ENCODE assay signal across 11 cellular contexts in the genomic region with DNA sequence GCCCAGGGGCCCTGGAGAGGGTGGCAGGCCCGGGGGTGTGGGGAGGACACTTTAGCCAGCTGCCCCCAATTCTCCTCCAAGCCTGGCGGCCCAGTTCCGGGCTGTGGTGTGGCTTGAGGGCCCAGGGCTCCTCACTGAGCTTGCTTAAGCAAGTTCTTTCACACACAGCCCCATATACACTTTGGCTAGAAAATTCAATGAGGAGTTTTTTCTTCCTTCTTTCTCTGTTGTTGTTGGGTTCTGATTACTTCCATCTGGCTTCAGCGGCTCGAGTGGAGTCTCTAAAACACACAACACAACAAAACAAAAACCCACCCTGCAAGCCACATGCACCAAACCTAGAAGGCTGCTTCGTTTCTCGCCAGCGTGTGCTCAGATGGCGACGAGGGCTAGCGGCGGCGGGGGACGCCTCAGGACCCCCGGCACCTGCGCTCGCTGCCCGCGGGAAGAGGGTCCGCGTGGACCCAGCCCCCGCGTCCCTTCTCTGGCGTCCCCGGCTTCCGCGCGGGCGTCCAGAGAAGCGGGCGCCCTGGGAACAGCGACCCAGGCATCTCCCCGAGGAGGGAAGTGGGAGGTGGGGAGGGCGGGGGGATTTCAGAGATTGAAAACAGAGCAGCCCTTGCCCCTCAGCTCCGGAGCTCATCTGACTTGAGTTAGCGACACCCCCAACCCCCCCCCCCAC. TPM values are rescaled to one million over a fixed set of nuclear protein-coding genes. Genes with fewer than 3 reads are reported as not detected.
DNase-seq lines count a peak whose midpoint lies in the region; ATAC-seq, FAIRE-seq and TF ChIP-seq lines count a peak whose summit lies in the region.
"Had no signal": no experiment of that assay in that cellular context is flagged by ENCODE, and none has a peak within 500 bp of the region (broad histone marks: within the 10 kb centered on the region; RNA-seq: fewer than 3 reads in every experiment).

No MANE protein-coding gene starts in this region.

- no peak overlapping the region for H3K4me2 ChIP-seq in HepG2 (ENCODE audit: low read depth, low read length)

- TF ChIP-seq CTCF in HepG2 (CRISPR knock-in tag; IDR thresholded peaks at IDR 0.05) (no peak), right lobe of liver (IDR thresholded peaks at IDR 0.05) (no peak), esophagus muscularis mucosa (IDR thresholded peaks at IDR 0.05) (no peak), neural crest cell (conservative IDR thresholded peaks at IDR 0.05) (no peak), vagina (IDR thresholded peaks at IDR 0.05) (no peak), GM10248 (IDR thresholded peaks at IDR 0.05; ENCODE audit: control extremely low read depth, extremely low read depth, low read depth, missing control alignments) (no peak)

- CTCF ChIA-PET in HepG2 (lab: Yijun Ruan, JAX; ENCODE audit: low intra/inter-chr PET ratio, low total read pairs) = interaction anchor here (1.4 kb wide), 1 partner anchor 336 kb away, joined by 7 read pairs; no protein-coding TSS in a partner anchor
- CTCF ChIA-PET in GM10248 (lab: Yijun Ruan, JAX) = no interaction called here

- H3K27ac ChIP-seq in HepG2 (ENCODE audit: extremely low read length, insufficient read depth, low read length) (no peak overlapping the region), right lobe of liver (no peak overlapping the region), esophagus muscularis mucosa (replicated peaks in 1 of 4) (peak overlapping the region; percentile 87 to 94 (median 92)), vagina (peak overlapping the region; percentile 89)

- no peaks in the 10 kb centered on the region for H3K36me3 Mint-ChIP-seq in neural crest cell (ENCODE audit: low read depth)
- H3K36me3 Mint-ChIP-seq: CD4-positive, CD25-positive, alpha-beta regulatory T cell had no signal

- no peaks in the 10 kb centered on the region for H3K79me2 ChIP-seq in HepG2 (ENCODE audit: insufficient read depth, low read length)

- H2AFZ ChIP-seq in HepG2 (ENCODE audit: low read length) = no peak overlapping the region

- ATAC-seq in HepG2 (no peak), right lobe of liver (no peak), HG02588 (IDR thresholded peaks at IDR 0.05; ENCODE audit: unreplicated experiment) (no peak)

- H3K27me3 Mint-ChIP-seq in neural crest cell (ENCODE audit: low read depth) = peaks cover 57% of the 10 kb centered on the region

- no peak for FAIRE-seq in HepG2 (lab: Jason Lieb, UNC)

- intact Hi-C loops in HepG2 (cut with micrococcal nuclease; ENCODE audit: unreplicated experiment) = no loop called here
- intact Hi-C loops in right lobe of liver (cut with DNase I) = no loop called here
- intact Hi-C loops in esophagus muscularis mucosa (cut with DNase I) = loop anchor here (5.0 kb wide), 4 partner anchors 87 to 337 kb away; no protein-coding TSS in a partner anchor
- intact Hi-C loops in vagina (cut with DNase I) = no loop called here

- no peaks in the 10 kb centered on the region; the same call in 1 of the 2 replicates for H4K20me1 ChIP-seq in HepG2 (ENCODE audit: insufficient read depth, low read length)

- no peaks in the 10 kb centered on the region for H3K9me3 Mint-ChIP-seq in neural crest cell

- H3K9ac ChIP-seq in HepG2 (ENCODE audit: insufficient read depth, low read depth, low read length) = no peak overlapping the region

- WGBS in HepG2 (ENCODE audit: low lambda C conversion rate) = 40% methylated on average over 20 of the region's 36 CpGs
- 2% methylated on average over 13 of the region's 36 CpGs for WGBS in right lobe of liver (ENCODE audit: insufficient coverage, low coverage, low lambda C conversion rate, missing lambda C conversion rate)
- WGBS in esophagus muscularis mucosa = 22% methylated on average over 30 of the region's 36 CpGs

- peaks cover 41% of the 10 kb centered on the region for H3K4me1 Mint-ChIP-seq in neural crest cell

- H3K27me3 ChIP-seq in HepG2 (ENCODE audit: control insufficient read depth in 1 of 2, insufficient read depth in 2 of 2, low read length in 2 of 2) = peaks cover 14 to 89% of the 10 kb centered on the region in 2 experiments; a peak in 4 of 5 replicates
- peaks cover 0 to 22% of the 10 kb centered on the region in 2 donors for H3K27me3 ChIP-seq in right lobe of liver
- H3K27me3 ChIP-seq in esophagus muscularis mucosa = peaks cover 0 to 32% (median 0%) of the 10 kb centered on the region in 4 donors
- no peaks in the 10 kb centered on the region for H3K27me3 ChIP-seq in vagina

- H3K36me3 ChIP-seq in HepG2 (replicated peaks in 1 of 2; ENCODE audit: control insufficient read depth in 1 of 2, insufficient read depth in 2 of 2, low read length in 2 of 2) (no peaks in the 10 kb centered on the region), right lobe of liver (no peaks in the 10 kb centered on the region), esophagus muscularis mucosa (no peaks in the 10 kb centered on the region), vagina (no peaks in the 10 kb centered on the region)

- no peaks in the 10 kb centered on the region for H3K4me1 ChIP-seq in HepG2 (ENCODE audit: insufficient read depth, low read length)
- peaks cover 0 to 11% (median 3%) of the 10 kb centered on the region in 4 donors for H3K4me1 ChIP-seq in right lobe of liver
- H3K4me1 ChIP-seq in esophagus muscularis mucosa = peaks cover 12 to 79% (median 72%) of the 10 kb centered on the region in 4 donors
- H3K4me1 ChIP-seq in vagina = peaks cover 41% of the 10 kb centered on the region

- H3K4me3 ChIP-seq in HepG2 (replicated peaks in 1 of 3; ENCODE audit: insufficient read depth in 1 of 3, low read depth in 2 of 3, low read length in 3 of 3) = no peak overlapping the region; a peak in 1 of 6 replicates
- no peak overlapping the region for H3K4me3 ChIP-seq in right lobe of liver
- peak overlapping the region; percentile 70 to 81 (median 74) for H3K4me3 ChIP-seq in esophagus muscularis mucosa
- peak overlapping the region; percentile 53 to 60 for H3K4me3 ChIP-seq in vagina
- H3K4me3 ChIP-seq: mucosa of descending colon had no signal

- no peak overlapping the region for H3K27ac Mint-ChIP-seq in neural crest cell (ENCODE audit: unreplicated experiment)
- H3K27ac Mint-ChIP-seq: CD4-positive, CD25-positive, alpha-beta regulatory T cell had no signal

- no peak for TF ChIP-seq RAD21 in HepG2 (CRISPR knock-in tag; IDR thresholded peaks at IDR 0.05)

- peak overlapping the region; percentile 68 for H3K4me3 Mint-ChIP-seq in neural crest cell
- H3K4me3 Mint-ChIP-seq: CD4-positive, CD25-positive, alpha-beta regulatory T cell had no signal

- POLR2A ChIA-PET in HepG2 (lab: Yijun Ruan, JAX) = no interaction called here
- POLR2A ChIA-PET in GM10248 (lab: Yijun Ruan, JAX) = no interaction called here

- in situ Hi-C loops in HepG2 (cut with HindIII; ENCODE audit: extremely low pct_ligation_motif_present, low pct_unique_long_range_greater_than_20kb) = no loop called here

- H3K9me3 ChIP-seq in HepG2 (ENCODE audit: low read length) = no peaks in the 10 kb centered on the region
- H3K9me3 ChIP-seq in right lobe of liver = no peaks in the 10 kb centered on the region
- no peaks in the 10 kb centered on the region for H3K9me3 ChIP-seq in esophagus muscularis mucosa
- no peaks in the 10 kb centered on the region for H3K9me3 ChIP-seq in vagina
- H3K9me3 ChIP-seq: mucosa of descending colon had no signal

- BruUV-seq in HepG2 (replicated peaks; lab: Mats Ljungman, UMichigan) = no TSS peak

- DNase-seq in HepG2 (ENCODE audit: low spot score) = no peak
- no peak for DNase-seq in right lobe of liver
- DNase-seq in esophagus muscularis mucosa (ENCODE audit: extremely low spot score) = peak; percentile 53
- no peak for DNase-seq in neural crest cell (ENCODE audit: low read depth, low spot score)
- peak; percentile 46 to 84 for DNase-seq in vagina (ENCODE audit: extremely low spot score in 2 of 2)
- DNase-seq in GM10248 (ENCODE audit: extremely low spot score) = no peak
- DNase-seq in DMS 273 (lab: John Stamatoyannopoulos, UW; ENCODE audit: unreplicated experiment) = no peak
- DNase-seq: effector CD8-positive, alpha-beta T cell had no signal

- TF ChIP-seq EP300 in HepG2 (IDR thresholded peaks at IDR 0.05; ENCODE audit: low read depth in 2 of 2, low read length in 2 of 2) = no peak
- no peak for TF ChIP-seq EP300 in HepG2 (CRISPR knock-in tag; IDR thresholded peaks at IDR 0.05; ENCODE audit: borderline replicate concordance)
- no peak for TF ChIP-seq EP300 in esophagus muscularis mucosa (IDR thresholded peaks at IDR 0.05)

- TF ChIP-seq POLR2A in HepG2 (IDR thresholded peaks at IDR 0.05; ENCODE audit: insufficient read depth in 1 of 2, low read depth in 2 of 2, low read length in 2 of 2) = no peak
- no peak for TF ChIP-seq POLR2A in right lobe of liver (IDR thresholded peaks at IDR 0.05)
- no peak for TF ChIP-seq POLR2A in esophagus muscularis mucosa (IDR thresholded peaks at IDR 0.05; ENCODE audit: low read depth)
- no peak for TF ChIP-seq POLR2A in vagina (IDR thresholded peaks at IDR 0.05)

TF ChIP-seq in HepG2, 621 proteins besides CTCF, POLR2A, EP300 and RAD21 (continues in another document):
- TF ChIP-seq ZFY (CRISPR knock-in tag; IDR thresholded peaks at IDR 0.05) (no peak), SALL1 (CRISPR knock-in tag; IDR thresholded peaks at IDR 0.05) (no peak)

RNA-seq across cellular contexts. Expression of a gene that starts 0.6 kb away (rescaled TPM):
- total RNA-seq in HepG2 (2016; rRNA removed; fragmentation: Illumina TruSeq; extraction: Trizol) (not detected in 2 replicates), right lobe of liver (under 1 TPM; 0.09 to 0.73 (median 0.48) TPM), esophagus muscularis mucosa (10 to 100 TPM in 2 of 4 donors, 1 to 10 TPM in 2; 7.1 to 25.3 (median 11.8) TPM), neural crest cell (48.8 and 49.1 TPM in 2 replicates), vagina (16.2 TPM)
- not detected in 2 replicates for total RNA-seq in HepG2 (2016; cell fraction: cytosol; rRNA removed; fragmentation: Illumina TruSeq; extraction: Trizol; ENCODE audit: low read depth)
- not detected in 2 replicates for total RNA-seq in HepG2 (2016; cell fraction: insoluble cytoplasmic fraction; rRNA removed; fragmentation: Illumina TruSeq; extraction: Trizol)
- not detected in 2 replicates for total RNA-seq in HepG2 (2016; cell fraction: membrane; rRNA removed; fragmentation: Illumina TruSeq; extraction: Trizol)
- not detected in 2 replicates for total RNA-seq in HepG2 (2016; cell fraction: nucleus; rRNA removed; fragmentation: Illumina TruSeq; extraction: Trizol)
- not detected in 2 replicates for polyA plus RNA-seq in HepG2 (2011; rRNA removed)
- not detected in 2 replicates for polyA plus RNA-seq in HepG2 (2011; cell fraction: cytosol; rRNA removed)
- polyA plus RNA-seq in HepG2 (2011; cell fraction: nucleus; rRNA removed) = not detected in 2 replicates
- not detected in 2 replicates for polyA plus RNA-seq in HepG2 (2012)
- not detected in 2 replicates for polyA plus RNA-seq in HepG2 (2016; cell fraction: cytosol; fragmentation: Illumina TruSeq; extraction: Trizol; ENCODE audit: low read depth)
- polyA plus RNA-seq in HepG2 (2016; cell fraction: insoluble cytoplasmic fraction; fragmentation: Illumina TruSeq; extraction: Trizol; ENCODE audit: low read depth) = not detected in 2 replicates
- not detected in 2 replicates for polyA plus RNA-seq in HepG2 (2016; cell fraction: membrane; fragmentation: Illumina TruSeq; extraction: Trizol; ENCODE audit: low read depth)
- not detected in 2 replicates for polyA plus RNA-seq in HepG2 (2016; cell fraction: nucleus; fragmentation: Illumina TruSeq; extraction: Trizol; ENCODE audit: insufficient read depth, low read depth)
- 0.98 TPM in 1 of 2 replicates, not detected in the other for polyA minus RNA-seq in HepG2 (2011; rRNA and poly(A)+ RNA removed; ENCODE audit: low replicate concordance)
- polyA minus RNA-seq in HepG2 (2011; cell fraction: cytosol; rRNA and poly(A)+ RNA removed) = not detected in 2 replicates
- polyA minus RNA-seq in HepG2 (2011; cell fraction: nucleus; rRNA and poly(A)+ RNA removed) = not detected in 2 replicates
- total RNA-seq: CD4-positive, CD25-positive, alpha-beta regulatory T cell had no signal
- polyA plus RNA-seq: CD4-positive, CD25-positive, alpha-beta regulatory T cell had no signal

Comparison
In these comparisons a context has a peak if more than half of its experiments do, and no peak if none do; other contexts are left out.
1. DNase-seq: peak in esophagus muscularis mucosa (single experiment) and vagina (2 of 2); none in HepG2 (single experiment), right lobe of liver (0 of 3), neural crest cell (single experiment), GM10248 (single experiment) and DMS 273 (single experiment).
2. H3K27ac ChIP-seq: peak in esophagus muscularis mucosa (4 of 4) and vagina (single experiment); none in HepG2 (single experiment) and right lobe of liver (0 of 3).
3. H3K4me3 ChIP-seq: peak in esophagus muscularis mucosa (4 of 4) and vagina (2 of 2); none in HepG2 (0 of 3) and right lobe of liver (0 of 3).